Comparison of ENCODE assay signal across 1 cellular context in genomic region chr13:60220072-60220471, GRCh38.
TF ChIP-seq lines count a peak whose summit lies in the region.

No MANE protein-coding gene starts in this region.

TF ChIP-seq in K562, 482 proteins besides CTCF, POLR2A, EP300 and RAD21 (continued from another document and continues in another):
- TF ChIP-seq FOXJ2 (tag; IDR thresholded peaks at IDR 0.05) (no peak), ZHX1 (conservative IDR thresholded peaks at IDR 0.05; ENCODE audit: low read length) (no peak), SMARCA5 (IDR thresholded peaks at IDR 0.05) (no peak), DEAF1 (CRISPR knock-in tag; IDR thresholded peaks at IDR 0.05) (no peak), SREBF2 (CRISPR knock-in tag; IDR thresholded peaks at IDR 0.05) (no peak), PURB (CRISPR knock-in tag; IDR thresholded peaks at IDR 0.05; ENCODE audit: low read depth) (no peak), E2F5 (CRISPR knock-in tag; IDR thresholded peaks at IDR 0.05) (no peak), ESRRA (IDR thresholded peaks at IDR 0.05; ENCODE audit: borderline replicate concordance, low read depth) (no peak), STAT5A (IDR thresholded peaks at IDR 0.05; ENCODE audit: borderline replicate concordance, low read length) (peak; percentile 62), PHF8 (IDR thresholded peaks at IDR 0.05; ENCODE audit: borderline replicate concordance, low read length) (no peak), SP2 (IDR thresholded peaks at IDR 0.05; ENCODE audit: extremely low read depth, low read depth, low read length, poor library complexity, severe bottlenecking) (no peak), CREB3 (tag; conservative IDR thresholded peaks at IDR 0.05; ENCODE audit: low read depth) (no peak), KLF16 (IDR thresholded peaks at IDR 0.05) (peak; percentile 55; the same call in 1 of the 2 replicates), SRSF9 (IDR thresholded peaks at IDR 0.05; ENCODE audit: borderline replicate concordance, low read depth, low read length) (no peak), BMI1 (IDR thresholded peaks at IDR 0.05; ENCODE audit: low read length) (no peak), ZEB2 (IDR thresholded peaks at IDR 0.05) (no peak), HNRNPH1 (optimal IDR thresholded peaks at IDR 0.05; ENCODE audit: low read depth, low read length) (no peak), CTBP1 (IDR thresholded peaks at IDR 0.05; ENCODE audit: borderline replicate concordance) (peak; percentile 62), ZNF146 (CRISPR knock-in tag; IDR thresholded peaks at IDR 0.05; ENCODE audit: unreplicated experiment) (no peak), MXI1 (IDR thresholded peaks at IDR 0.05; ENCODE audit: low read depth, low read length) (no peak), ZBTB11 (CRISPR knock-in tag; IDR thresholded peaks at IDR 0.05) (no peak), RBM34 (IDR thresholded peaks at IDR 0.05; ENCODE audit: borderline replicate concordance, insufficient read depth, low read length) (no peak), CHD1 (IDR thresholded peaks at IDR 0.05; ENCODE audit: low read length) (no peak), MAFF (IDR thresholded peaks at IDR 0.05; ENCODE audit: low read length) (peak; percentile 18; the same call in 1 of the 2 replicates), HINFP (tag; conservative IDR thresholded peaks at IDR 0.05; ENCODE audit: low read depth) (no peak), STAT5B (CRISPR knock-in tag; IDR thresholded peaks at IDR 0.05) (no peak), ZNF644 (tag; IDR thresholded peaks at IDR 0.05; ENCODE audit: low read depth) (0 out of 2 replicates have a peak, but pooled peaks have one; percentile 13), NCOA4 (IDR thresholded peaks at IDR 0.05; ENCODE audit: partially characterized antibody) (no peak), TAF7 (tag; IDR thresholded peaks at IDR 0.05) (no peak), NBN (IDR thresholded peaks at IDR 0.05; ENCODE audit: low read depth) (no peak), RFX1 (IDR thresholded peaks at IDR 0.05) (no peak), ZNF232 (CRISPR knock-in tag; IDR thresholded peaks at IDR 0.05) (no peak), ZNF584 (CRISPR knock-in tag; IDR thresholded peaks at IDR 0.05; ENCODE audit: low read depth) (no peak), TSC22D4 (tag; IDR thresholded peaks at IDR 0.05) (no peak), HMGXB4 (CRISPR knock-in tag; IDR thresholded peaks at IDR 0.05) (no peak), UBTF (IDR thresholded peaks at IDR 0.05; ENCODE audit: borderline replicate concordance in 1 of 2, low read depth in 2 of 2, low read length in 2 of 2) (no peak), SNAPC5 (CRISPR knock-in tag; IDR thresholded peaks at IDR 0.05) (no peak), GATAD2B (IDR thresholded peaks at IDR 0.05; ENCODE audit: borderline replicate concordance) (no peak), ZNF324 (CRISPR knock-in tag; IDR thresholded peaks at IDR 0.05) (no peak), ZKSCAN3 (CRISPR knock-in tag; IDR thresholded peaks at IDR 0.05) (no peak), ATF7 (IDR thresholded peaks at IDR 0.05) (no peak), MLLT1 (IDR thresholded peaks at IDR 0.05) (no peak), PRMT5 (CRISPR knock-in tag; IDR thresholded peaks at IDR 0.05) (no peak), PTBP1 (IDR thresholded peaks at IDR 0.05; ENCODE audit: low read depth, low read length) (no peak), DNMT1 (IDR thresholded peaks at IDR 0.05) (no peak), IRF2 (CRISPR knock-in tag; IDR thresholded peaks at IDR 0.05) (no peak), SMARCA4 (IDR thresholded peaks at IDR 0.05) (peak; percentile 91), KLF13 (tag; IDR thresholded peaks at IDR 0.05; ENCODE audit: borderline replicate concordance, low read depth) (no peak), MAX (CRISPR knock-in tag; IDR thresholded peaks at IDR 0.05) (no peak), CEBPB (tag; IDR thresholded peaks at IDR 0.05) (no peak), MCM2 (IDR thresholded peaks at IDR 0.05; ENCODE audit: low read depth) (no peak), ZNF143 (CRISPR knock-in tag; IDR thresholded peaks at IDR 0.05) (no peak), MLX (CRISPR knock-in tag; conservative IDR thresholded peaks at IDR 0.05) (no peak), BACH1 (tag; IDR thresholded peaks at IDR 0.05) (no peak), TAL1 (IDR thresholded peaks at IDR 0.05) (peak; percentile 76)
